Comparison of ENCODE assay signal across 11 cellular contexts in genomic region chr7:140983802-140984201, GRCh38. TPM values are rescaled to one million over a fixed set of nuclear protein-coding genes. Genes with fewer than 3 reads are reported as not detected.
DNase-seq lines count a peak whose midpoint lies in the region; ATAC-seq and FAIRE-seq lines count a peak whose summit lies in the region.
"Had no signal": no experiment of that assay in that cellular context is flagged by ENCODE, and none has a peak within 500 bp of the region (broad histone marks: within the 10 kb centered on the region; RNA-seq: fewer than 3 reads in every experiment).

No MANE protein-coding gene starts in this region.

- DNase-seq in DMS53 (lab: John Stamatoyannopoulos, UW) = peak; percentile 62
- peak; percentile 7 for DNase-seq in HTR-8/SVneo (ENCODE audit: insufficient read length, low spot score)
- DNase-seq in SK-MEL-5 (ENCODE audit: low read depth, low spot score) = peak; percentile 54
- DNase-seq in iPS-NIHi7 (ENCODE audit: extremely low spot score) = peak; percentile 37
- DNase-seq in stimulated activated CD4-positive, alpha-beta T cell treated with anti-CD3 and anti-CD28 coated beads, Interleukin-4, amount 100 ng/mL, for 24 hours = no peak
- no peak for DNase-seq in G401 (ENCODE audit: low spot score)
- DNase-seq in NCI-H1105 (lab: John Stamatoyannopoulos, UW) = no peak
- DNase-seq: activated B cell treated with CpG ODN at 0.5 μM for 24 hours; activated naive CD4-positive, alpha-beta T cell treated with anti-CD3 and anti-CD28 coated beads, Interleukin-2, amount 10 ng/mL, durations not matched to agents 7 days and 5 days; NCI-H345 had no signal

- no peak for ATAC-seq in HG02840 (IDR thresholded peaks at IDR 0.05; ENCODE audit: low FRiP score, unreplicated experiment)

- in situ Hi-C loops in SK-MEL-5 (cut with HindIII; ENCODE audit: low pct_unique_long_range_greater_than_20kb, low sequenced_read_pairs) = no loop called here
- in situ Hi-C loops in G401 (cut with HindIII; ENCODE audit: low sequenced_read_pairs) = no loop called here

- no peak for FAIRE-seq in HTR-8/SVneo (lab: Jason Lieb, UNC)

RNA-seq across cellular contexts. Expression of gene MRPS33, which starts 30.9 kb away (rescaled TPM):
- total RNA-seq in SK-MEL-5 (2014; rRNA removed; shearing (Covaris generic)) = 136 and 147 TPM in 2 replicates
- 44.6 and 56.0 TPM in 2 replicates for polyA plus RNA-seq in SK-MEL-5 (2015; cell fraction: cytosol; rRNA removed)
- polyA plus RNA-seq in SK-MEL-5 (2015; cell fraction: nucleus; rRNA removed) = 11.8 and 17.5 TPM in 2 replicates
- total RNA-seq in G401 (2014; rRNA removed; shearing (Covaris generic)) = 46.6 and 55.8 TPM in 2 replicates

RNA-seq across cellular contexts. Expression of gene BRAF, which starts 59.1 kb away (rescaled TPM):
- total RNA-seq in SK-MEL-5 (2014; rRNA removed; shearing (Covaris generic)) = 12.5 and 15.7 TPM in 2 replicates
- 7.9 and 15.1 TPM in 2 replicates for polyA plus RNA-seq in SK-MEL-5 (2015; cell fraction: cytosol; rRNA removed)
- 18.9 and 20.8 TPM in 2 replicates for polyA plus RNA-seq in SK-MEL-5 (2015; cell fraction: nucleus; rRNA removed)
- 11.4 and 20.0 TPM in 2 replicates for total RNA-seq in G401 (2014; rRNA removed; shearing (Covaris generic))

Comparison
In these comparisons a context has a peak if more than half of its experiments do, and no peak if none do; other contexts are left out.
1. DNase-seq: peak in DMS53 (single experiment), HTR-8/SVneo (single experiment), SK-MEL-5 (single experiment) and iPS-NIHi7 (single experiment); none in stimulated activated CD4-positive, alpha-beta T cell treated with anti-CD3 and anti-CD28 coated beads, Interleukin-4, amount 100 ng/mL, for 24 hours (single experiment), G401 (single experiment) and NCI-H1105 (single experiment).